In the genomic region with DNA sequence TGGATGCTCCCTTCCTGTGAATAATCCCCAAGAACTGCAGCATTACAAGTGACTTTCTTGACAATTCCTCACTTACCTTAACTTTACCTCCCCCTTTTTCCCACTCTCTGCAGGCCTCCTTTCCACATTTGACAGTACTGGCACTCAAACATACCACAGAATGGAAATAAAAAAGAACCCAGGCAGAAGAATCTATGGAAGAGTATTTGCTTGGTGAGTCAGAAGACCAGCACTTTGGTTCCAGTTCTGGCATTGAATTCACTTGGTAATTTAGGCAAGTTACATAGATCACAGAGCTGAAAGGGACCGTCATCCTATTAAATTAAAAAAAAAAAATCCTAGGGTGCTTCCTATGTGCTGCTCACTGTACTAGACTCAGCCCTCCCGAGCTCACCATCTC, we compare ENCODE assay signal across 27 cellular contexts.
"Had no signal": no experiment of that assay in that cellular context is flagged by ENCODE, and none has a peak within 500 bp of the region (broad histone marks: within the 10 kb centered on the region; RNA-seq: fewer than 3 reads in every experiment).

No MANE protein-coding gene starts in this region.

- DNase-seq: hypothalamus; immature natural killer cell; kidney; left colon; left ventricle myocardium inferior; mesendoderm; naive B cell; natural killer cell; ovary; right lobe of liver; stimulated activated CD4-positive, alpha-beta T cell treated with anti-CD3 and anti-CD28 coated beads, Interleukin-12 subunit alpha, Interleukin-12 subunit beta, amount 100 ng/mL, for 4 hours; stimulated activated CD4-positive, alpha-beta T cell treated with anti-CD3 and anti-CD28 coated beads, Interleukin-15, amount 100 ng/mL, for 24 hours; stimulated activated CD4-positive, alpha-beta T cell treated with anti-CD3 and anti-CD28 coated beads, Interleukin-2, amount 100 ng/mL, for 24 hours; stimulated activated CD4-positive, alpha-beta T cell treated with anti-CD3 and anti-CD28 coated beads, Interleukin-4, amount 100 ng/mL, for 1 hour; stimulated activated naive B cell treated with anti-CD40 and anti-IgM and Interleukin-4, amounts not matched to agents 10 μg/mL and 1 μg/mL and 100 μg/mL, for 72 hours; stimulated activated naive CD8-positive, alpha-beta T cell treated with anti-CD3 and anti-CD28 coated beads, Interleukin-15, Interleukin-2, amounts not matched to agents 100 U/mL and 50 U/mL, for 24 hours; stomach; testis; transverse colon; upper lobe of left lung had no signal

- H3K9me3 ChIP-seq: left ventricle myocardium inferior, ovary, right atrium auricular region, right lobe of liver, stomach, testis, thyroid gland, transverse colon, upper lobe of left lung, vagina had no signal

- H3K4me1 ChIP-seq: left ventricle myocardium inferior, right atrium auricular region, right lobe of liver, stomach, testis, transverse colon, vagina had no signal

- H3K27ac Mint-ChIP-seq: immature natural killer cell; mesothelial cell of epicardium; naive B cell; natural killer cell; progenitor cell of endocrine pancreas; stimulated activated naive B cell treated with anti-CD40 and anti-IgM and Interleukin-4, amounts not matched to agents 10 μg/mL and 1 μg/mL and 100 μg/mL, for 72 hours had no signal

- H3K4me3 Mint-ChIP-seq: immature natural killer cell; mesothelial cell of epicardium; naive B cell; natural killer cell; stimulated activated naive B cell treated with anti-CD40 and anti-IgM and Interleukin-4, amounts not matched to agents 10 μg/mL and 1 μg/mL and 100 μg/mL, for 72 hours had no signal

- H3K9me3 Mint-ChIP-seq: immature natural killer cell; mesothelial cell of epicardium; naive B cell; natural killer cell; stimulated activated naive B cell treated with anti-CD40 and anti-IgM and Interleukin-4, amounts not matched to agents 10 μg/mL and 1 μg/mL and 100 μg/mL, for 72 hours had no signal

- H3K4me1 Mint-ChIP-seq: immature natural killer cell; mesothelial cell of epicardium; naive B cell; natural killer cell; stimulated activated naive B cell treated with anti-CD40 and anti-IgM and Interleukin-4, amounts not matched to agents 10 μg/mL and 1 μg/mL and 100 μg/mL, for 72 hours had no signal

- H3K36me3 ChIP-seq: ovary, vagina had no signal

- H3K4me3 ChIP-seq: left ventricle myocardium inferior, lung, ovary, right atrium auricular region, right lobe of liver, skin epidermis, stomach, testis, thyroid gland, transverse colon, upper lobe of left lung, vagina had no signal

- H3K27me3 Mint-ChIP-seq: naive B cell; progenitor cell of endocrine pancreas; stimulated activated naive B cell treated with anti-CD40 and anti-IgM and Interleukin-4, amounts not matched to agents 10 μg/mL and 1 μg/mL and 100 μg/mL, for 72 hours had no signal

- H3K27ac ChIP-seq: left ventricle myocardium inferior, ovary, right atrium auricular region, right lobe of liver, skin epidermis, stomach, testis, transverse colon, vagina had no signal

- H3K27me3 ChIP-seq: ovary, right atrium auricular region, right lobe of liver, stomach, testis, thyroid gland, transverse colon, upper lobe of left lung, vagina had no signal

- H3K36me3 Mint-ChIP-seq: natural killer cell had no signal
